Comparison of ENCODE assay signal across 19 cellular contexts in the genomic region with DNA sequence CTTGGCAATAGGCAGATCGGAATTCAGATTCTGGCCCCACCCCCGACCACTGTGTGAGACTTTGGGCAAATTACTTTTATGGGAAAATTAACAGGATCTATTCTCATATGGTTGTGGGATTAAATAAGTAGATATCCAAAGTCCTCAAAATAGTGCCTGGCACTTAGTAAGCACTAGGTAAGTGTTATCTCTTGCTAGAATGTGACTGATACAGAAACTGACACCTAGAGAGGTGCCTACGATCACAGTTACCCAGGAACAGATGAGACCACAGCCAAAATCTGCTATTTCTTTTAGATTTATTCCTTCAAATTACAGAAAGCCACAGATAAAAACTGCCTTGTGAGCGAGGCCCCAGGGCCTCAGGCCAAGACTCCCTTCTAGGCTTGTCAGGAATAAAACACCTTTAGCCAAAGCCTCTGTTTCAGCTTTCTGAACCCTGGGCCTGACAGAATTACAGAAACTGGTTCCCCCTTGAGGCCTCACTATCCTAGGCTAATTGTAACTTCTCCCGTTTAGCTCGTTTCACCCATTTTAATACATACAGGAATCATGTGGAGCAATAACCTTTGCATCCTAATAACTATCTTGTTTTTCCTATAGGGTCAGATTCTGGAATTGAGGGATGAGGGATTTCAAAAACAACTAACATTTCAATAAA. TPM values are rescaled to one million over a fixed set of nuclear protein-coding genes. Genes with fewer than 3 reads are reported as not detected.
DNase-seq lines count a peak whose midpoint lies in the region; ATAC-seq and TF ChIP-seq lines count a peak whose summit lies in the region.
"Had no signal": no experiment of that assay in that cellular context is flagged by ENCODE, and none has a peak within 500 bp of the region (broad histone marks: within the 10 kb centered on the region; RNA-seq: fewer than 3 reads in every experiment).

No MANE protein-coding gene starts in this region.

- peaks cover 6% of the 10 kb centered on the region; the same call in 1 of the 2 replicates for H3K4me1 ChIP-seq in H9 (ENCODE audit: insufficient read depth, low read length)
- H3K4me1 ChIP-seq: SJCRH30 had no signal

- H3K27me3 Mint-ChIP-seq in H9 (ENCODE audit: low read depth) (no peaks in the 10 kb centered on the region), natural killer cell (ENCODE audit: low read depth in 2 of 2) (no peaks in the 10 kb centered on the region)
- peaks cover 0 to 19% of the 10 kb centered on the region in 2 donors for H3K27me3 Mint-ChIP-seq in effector memory CD8-positive, alpha-beta T cell
- H3K27me3 Mint-ChIP-seq: activated naive CD8-positive, alpha-beta T cell had no signal

- no peak overlapping the region for H2AFZ ChIP-seq in H9 (ENCODE audit: low read length)

- no peaks in the 10 kb centered on the region for H3K27me3 ChIP-seq in H9 (ENCODE audit: insufficient read depth, low read length)
- H3K27me3 ChIP-seq: BLaER1 treated with 17β-estradiol and CSF1 and Interleukin-3, amounts not matched to agents 10 nM and 100 nM; SJCRH30 had no signal

- H3K79me1 ChIP-seq in H9 (ENCODE audit: insufficient read depth, low read depth, low read length, poor library complexity, severe bottlenecking) = no peaks in the 10 kb centered on the region

- H3K27ac ChIP-seq in H9 (ENCODE audit: insufficient read length, low read depth, low read length) = peak overlapping the region; percentile 48
- H3K27ac ChIP-seq: BLaER1 treated with 17β-estradiol and CSF1 and Interleukin-3, amounts not matched to agents 10 nM and 100 nM; SJCRH30 had no signal

- no CpG with 5 or more reads among the region's 6 CpGs for WGBS in H9 (ENCODE audit: extremely low coverage, insufficient read length, low lambda C conversion rate)

- H4K5ac ChIP-seq in H9 (ENCODE audit: insufficient read length, low read depth, low read length) = no peak overlapping the region

- H2AK5ac ChIP-seq in H9 (ENCODE audit: insufficient read length, low read length) = peak overlapping the region; percentile 55

- H3K4me3 Mint-ChIP-seq in H9 (peak overlapping the region in 1 of 2 experiments; percentile 0; a peak in 1 of 5 replicates), natural killer cell (no peak overlapping the region)
- H3K4me3 Mint-ChIP-seq in effector memory CD8-positive, alpha-beta T cell = no peak overlapping the region
- H3K4me3 Mint-ChIP-seq: activated naive CD8-positive, alpha-beta T cell; central memory CD8-positive, alpha-beta T cell; memory B cell had no signal

- no peak overlapping the region for H2BK5ac ChIP-seq in H9 (ENCODE audit: insufficient read length, low read length)

- H3K9me3 Mint-ChIP-seq in H9 = peaks cover 0 to 4% of the 10 kb centered on the region in 2 experiments; a peak in 1 of 5 replicates
- no peaks in the 10 kb centered on the region for H3K9me3 Mint-ChIP-seq in effector memory CD8-positive, alpha-beta T cell
- no peaks in the 10 kb centered on the region for H3K9me3 Mint-ChIP-seq in natural killer cell
- H3K9me3 Mint-ChIP-seq: central memory CD8-positive, alpha-beta T cell; memory B cell had no signal

- H2BK15ac ChIP-seq in H9 (ENCODE audit: low read depth, low read length) = no peak overlapping the region

- no peak overlapping the region for H3K14ac ChIP-seq in H9 (ENCODE audit: insufficient read depth, low read length)

- H4K91ac ChIP-seq in H9 (ENCODE audit: insufficient read length, low read depth, low read length) = no peak overlapping the region

- no peak overlapping the region for H3K23ac ChIP-seq in H9 (ENCODE audit: insufficient read length, low read depth, low read length)

- H3K36me3 Mint-ChIP-seq in H9 (ENCODE audit: insufficient read depth in 1 of 3, low read depth in 3 of 3) (peaks cover 3 to 6% (median 5%) of the 10 kb centered on the region in 3 experiments; a peak in 5 of 7 replicates), natural killer cell (no peaks in the 10 kb centered on the region)
- no peaks in the 10 kb centered on the region for H3K36me3 Mint-ChIP-seq in effector memory CD8-positive, alpha-beta T cell (ENCODE audit: insufficient read depth)
- H3K36me3 Mint-ChIP-seq: activated naive CD8-positive, alpha-beta T cell; memory B cell had no signal

- TF ChIP-seq CTCF in H9 (conservative IDR thresholded peaks at IDR 0.05) (peak; percentile 43; the same call in 1 of the 3 replicates), natural killer cell (IDR thresholded peaks at IDR 0.05) (no peak)

- ATAC-seq in GM18520 (IDR thresholded peaks at IDR 0.05; ENCODE audit: unreplicated experiment) = peak; percentile 94
- ATAC-seq in effector memory CD8-positive, alpha-beta T cell (replicated peaks) = peak; percentile 56
- peak; percentile 82 to 95 (median 94) for ATAC-seq in natural killer cell
- ATAC-seq: left colon had no signal

- no peak overlapping the region for H3K4me2 ChIP-seq in H9 (ENCODE audit: insufficient read depth, insufficient read length, low read length)

- no peak overlapping the region for H3K4ac ChIP-seq in H9 (ENCODE audit: low read depth, low read length)

- DNase-seq in H9 (no peak), natural killer cell (no peak), NCI-H748 (lab: John Stamatoyannopoulos, UW; ENCODE audit: unreplicated experiment) (no peak), RPMI8226 (no peak), NCI-H1436 treated with DMSO at 0.1 percent for 48 hours (lab: John Stamatoyannopoulos, UW) (no peak)
- DNase-seq in effector memory CD8-positive, alpha-beta T cell = no peak
- DNase-seq: Caco-2; left colon; NCI-H2171; NCI-H524; retina; SJCRH30; small intestine; stimulated activated CD4-positive, alpha-beta T cell treated with anti-CD3 and anti-CD28 coated beads, Interleukin-1b, Interleukin-23, amount 100 ng/mL, for 48 hours had no signal

- no peaks in the 10 kb centered on the region for H4K20me1 ChIP-seq in H9 (ENCODE audit: control insufficient read depth, insufficient read depth, insufficient read length)
- H4K20me1 ChIP-seq: BLaER1 treated with 17β-estradiol and CSF1 and Interleukin-3, amounts not matched to agents 10 nM and 100 nM had no signal

- H2BK12ac ChIP-seq in H9 (ENCODE audit: insufficient read length, low read depth, low read length) = no peak overlapping the region

- H3K9ac ChIP-seq in H9 (ENCODE audit: extremely low read depth, insufficient read length, low read length) = no peak overlapping the region

- H3K4me1 Mint-ChIP-seq in H9 = peaks cover 25 to 37% of the 10 kb centered on the region in 2 experiments
- no peaks in the 10 kb centered on the region for H3K4me1 Mint-ChIP-seq in effector memory CD8-positive, alpha-beta T cell (ENCODE audit: low read depth in 2 of 2)
- peaks cover 6 to 11% of the 10 kb centered on the region in 2 donors for H3K4me1 Mint-ChIP-seq in natural killer cell

- no peak overlapping the region for H2BK120ac ChIP-seq in H9 (ENCODE audit: low read depth, low read length, poor library complexity, severe bottlenecking)

- no peak overlapping the region for H2BK20ac ChIP-seq in H9 (ENCODE audit: low read depth, low read length, poor library complexity, severe bottlenecking)

- H4K8ac ChIP-seq in H9 (replicated peaks; ENCODE audit: insufficient read length, low read depth, low read length) = no peak overlapping the region

- H3K27ac Mint-ChIP-seq in H9 (peak overlapping the region; percentile 10 to 93 (median 79); a peak in 6 of 7 replicates), natural killer cell (peak overlapping the region; percentile 55 to 86)
- peak overlapping the region in 1 of 2 donors; percentile 39 for H3K27ac Mint-ChIP-seq in effector memory CD8-positive, alpha-beta T cell
- H3K27ac Mint-ChIP-seq: activated naive CD8-positive, alpha-beta T cell; memory B cell had no signal

- H3K79me2 ChIP-seq in H9 (ENCODE audit: insufficient read depth, low read length) = no peaks in the 10 kb centered on the region

- H3K18ac ChIP-seq in H9 (ENCODE audit: insufficient read length, low read depth, low read length) = no peak overlapping the region

- H3T11ph ChIP-seq in H9 (ENCODE audit: low read length) = no peak overlapping the region

- intact Hi-C loops in natural killer cell (cut with micrococcal nuclease) = no loop called here

- no peaks in the 10 kb centered on the region for H3K9me3 ChIP-seq in H9 (ENCODE audit: control insufficient read depth, low read depth, low read length)
- H3K9me3 ChIP-seq: BLaER1 treated with 17β-estradiol and CSF1 and Interleukin-3, amounts not matched to agents 10 nM and 100 nM; Caco-2; SJCRH30 had no signal

- no peaks in the 10 kb centered on the region for H3K23me2 ChIP-seq in H9 (ENCODE audit: insufficient read length, low read depth, low read length, poor library complexity, severe bottlenecking)

- no peak overlapping the region for H3K56ac ChIP-seq in H9 (ENCODE audit: insufficient read length, low read depth, low read length)

RNA-seq across cellular contexts. Expression of a gene that starts 22.3 kb away (rescaled TPM):
- 38.7 and 39.2 TPM in 2 replicates for total RNA-seq in H9 (2021)
- total RNA-seq in natural killer cell = 100 to 1,000 TPM in 2 of 3 donors, 10 to 100 TPM in 1; 99.4 to 132 (median 110) TPM
